ENCODE assay signal across 9 cellular contexts in genomic region chr2:86533589-86533988, GRCh38.
"Had no signal": no experiment of that assay in that cellular context is flagged by ENCODE, and none has a peak within 500 bp of the region (broad histone marks: within the 10 kb centered on the region; RNA-seq: fewer than 3 reads in every experiment).

No MANE protein-coding gene starts in this region.

- ATAC-seq: HCT116, K562 had no signal

- H3K4me3 Mint-ChIP-seq: HFFc6 had no signal

- H2AFZ ChIP-seq: GM23248 had no signal

- H3K4me1 ChIP-seq: HAP-1 had no signal

- H3K27ac Mint-ChIP-seq: HFFc6 had no signal

- FAIRE-seq: K562 had no signal

- H3K4me3 ChIP-seq: GM23248, HAP-1, K562 had no signal

- H3K27ac ChIP-seq: GM23248, HL-60 had no signal

- H3K36me3 ChIP-seq: HAP-1 had no signal

- DNase-seq: GM23248, GOT3, H7, HFFc6, IMR-90 had no signal
